8 cellular contexts compared by ENCODE assay signal in genomic region chr21:43502415-43503071, GRCh38.
DNase-seq lines count a peak whose midpoint lies in the region; ATAC-seq, FAIRE-seq and TF ChIP-seq lines count a peak whose summit lies in the region.
"Not testable (repeated sequence)": the region's sequence is repeated elsewhere in the genome, so short reads cannot be mapped to it uniquely, and the experiment has no call there.

No MANE protein-coding gene starts in this region.

- H3K79me2 ChIP-seq in PC-3 (ENCODE audit: low read length); K562 (ENCODE audit: control insufficient read depth, insufficient read depth, low read length): not testable (repeated sequence)

- H3K9me3 Mint-ChIP-seq in Caco-2 (ENCODE audit: unreplicated experiment); naive thymus-derived CD4-positive, alpha-beta T cell: not testable (repeated sequence)

- H3K27me3 Mint-ChIP-seq in Caco-2 (ENCODE audit: insufficient read depth, unreplicated experiment); naive thymus-derived CD4-positive, alpha-beta T cell: not testable (repeated sequence)

- CTCF ChIA-PET in Caco-2 (lab: Charles Lee); PC-3 (lab: Charles Lee); K562 (lab: Yijun Ruan, JAX; ENCODE audit: low intra/inter-chr PET ratio); naive thymus-derived CD4-positive, alpha-beta T cell (lab: Charles Lee): not testable (repeated sequence)

- H3K9me1 ChIP-seq in K562 (ENCODE audit: control insufficient read depth, insufficient read depth, low read length) = not testable (repeated sequence)

- H3K9me2 ChIP-seq in PC-3 (replicated peaks; ENCODE audit: low read length) = not testable (repeated sequence)

- peak; percentile 83 for ATAC-seq in PC-3
- ATAC-seq in K562 = peak; percentile 40; the same call in 2 of the 3 replicates
- ATAC-seq in gastroesophageal sphincter = peak; percentile 72
- peak; percentile 77 to 85 for ATAC-seq in left cardiac atrium
- peak; percentile 88 for ATAC-seq in left lung
- ATAC-seq in naive thymus-derived CD4-positive, alpha-beta T cell = peak; percentile 68
- ATAC-seq in upper lobe of left lung (ENCODE audit: low FRiP score in 2 of 2) = peak; percentile 89 to 90

- not testable (repeated sequence) for FAIRE-seq in K562 (lab: Jason Lieb, UNC)

- H3K9ac ChIP-seq in PC-3 (ENCODE audit: low read length); K562 (ENCODE audit: insufficient read depth in 1 of 2, low read depth in 2 of 2, low read length in 2 of 2): not testable (repeated sequence)

- H3K27me3 ChIP-seq in Caco-2 (replicated peaks; ENCODE audit: control insufficient read depth, insufficient read depth, low read length); PC-3 (ENCODE audit: low read length); K562 (ENCODE audit: control insufficient read depth in 2 of 2, insufficient read depth in 2 of 2, low read length in 2 of 2); gastroesophageal sphincter; left lung; naive thymus-derived CD4-positive, alpha-beta T cell (ENCODE audit: control insufficient read depth in 2 of 2, insufficient read depth in 2 of 2, low read length in 2 of 2); upper lobe of left lung: not testable (repeated sequence)

- H3F3A ChIP-seq in PC-3 (ENCODE audit: low read length, unreplicated experiment) = not testable (repeated sequence)

- not testable (repeated sequence) for H2AFZ ChIP-seq in PC-3 (ENCODE audit: low read length); K562 (ENCODE audit: low read depth, low read length)

- BruUV-seq in Caco-2 (replicated peaks; lab: Mats Ljungman, UMichigan) (TSS peak; percentile 66), PC-3 (replicated peaks; lab: Mats Ljungman, UMichigan) (TSS peak; percentile 91)
- not testable (repeated sequence) for BruUV-seq in K562 (replicated peaks; lab: Mats Ljungman, UMichigan)

- not testable (repeated sequence) for H3K27ac ChIP-seq in PC-3 (ENCODE audit: low read length); K562 (ENCODE audit: extremely low read depth, low read depth, low read length); gastroesophageal sphincter; left lung; naive thymus-derived CD4-positive, alpha-beta T cell (ENCODE audit: low read depth, low read length); upper lobe of left lung

- not testable (repeated sequence) for H3K4me2 ChIP-seq in PC-3 (ENCODE audit: low read length); K562 (ENCODE audit: insufficient read depth, low read length)

- intact Hi-C loops in Caco-2 (cut with micrococcal nuclease; ENCODE audit: unreplicated experiment); PC-3 (cut with micrococcal nuclease); K562 (cut with micrococcal nuclease); left cardiac atrium (cut with DNase I); left lung (cut with DNase I); naive thymus-derived CD4-positive, alpha-beta T cell (cut with micrococcal nuclease): not testable (repeated sequence)

- not testable (repeated sequence) for TF ChIP-seq POLR2A in K562 (conservative IDR thresholded peaks at IDR 0.05); gastroesophageal sphincter (IDR thresholded peaks at IDR 0.05); upper lobe of left lung (IDR thresholded peaks at IDR 0.05)

- in situ Hi-C loops in K562 (cut with MboI) = loop anchor here (25.0 kb wide), 1 partner anchor 110 kb away; no protein-coding TSS in a partner anchor

- H3K4me3 ChIP-seq in Caco-2 (ENCODE audit: low read depth, low read length); PC-3 (ENCODE audit: low read length); K562; gastroesophageal sphincter; left lung; naive thymus-derived CD4-positive, alpha-beta T cell (ENCODE audit: low read length); upper lobe of left lung: not testable (repeated sequence)

- not testable (repeated sequence) for H3K27ac Mint-ChIP-seq in Caco-2 (ENCODE audit: unreplicated experiment); naive thymus-derived CD4-positive, alpha-beta T cell

- not testable (repeated sequence) for H4K20me1 ChIP-seq in PC-3 (ENCODE audit: low read length); K562 (replicated peaks; ENCODE audit: control insufficient read depth, insufficient read depth, low read length)

- not testable (repeated sequence) for H3K9me3 ChIP-seq in Caco-2; PC-3 (ENCODE audit: low read length); K562 (replicated peaks; ENCODE audit: control insufficient read depth, insufficient read depth, low read depth, low read length); gastroesophageal sphincter; left lung; naive thymus-derived CD4-positive, alpha-beta T cell (ENCODE audit: control insufficient read depth in 2 of 3, low read length in 3 of 3); upper lobe of left lung

- not testable (repeated sequence) for H3K4me1 ChIP-seq in Caco-2; PC-3 (ENCODE audit: insufficient read depth, low read length); K562 (replicated peaks in 1 of 2; ENCODE audit: control insufficient read depth in 2 of 2, insufficient read depth in 2 of 2, low read length in 2 of 2); gastroesophageal sphincter; left lung; naive thymus-derived CD4-positive, alpha-beta T cell (ENCODE audit: control insufficient read depth in 2 of 2, insufficient read depth in 2 of 2, low read length in 2 of 2); upper lobe of left lung

- TF ChIP-seq RAD21 in K562 (CRISPR knock-in tag; conservative IDR thresholded peaks at IDR 0.05 in 1 of 2, IDR thresholded peaks at IDR 0.05 in 1 of 2) = not testable (repeated sequence)

- H3K36me3 ChIP-seq in Caco-2 (ENCODE audit: control insufficient read depth, insufficient read depth, low read length); PC-3 (ENCODE audit: low read depth, low read length); K562 (ENCODE audit: control insufficient read depth, insufficient read depth, low read length); gastroesophageal sphincter; left lung; naive thymus-derived CD4-positive, alpha-beta T cell (ENCODE audit: control insufficient read depth in 2 of 3, insufficient read depth in 3 of 3, low read length in 3 of 3); upper lobe of left lung: not testable (repeated sequence)

- H3K4me1 Mint-ChIP-seq in Caco-2 (ENCODE audit: low read depth, unreplicated experiment); naive thymus-derived CD4-positive, alpha-beta T cell: not testable (repeated sequence)

- DNase-seq in Caco-2; PC-3; K562 (ENCODE audit: extremely low read depth in 1 of 4, low spot score in 3 of 4); left cardiac atrium; left lung; naive thymus-derived CD4-positive, alpha-beta T cell; upper lobe of left lung: not testable (repeated sequence)

- not testable (repeated sequence) for H3K4me3 Mint-ChIP-seq in Caco-2 (ENCODE audit: unreplicated experiment); naive thymus-derived CD4-positive, alpha-beta T cell

- not testable (repeated sequence) for TF ChIP-seq CTCF in Caco-2 (IDR thresholded peaks at IDR 0.05; ENCODE audit: insufficient read depth in 1 of 2, low read depth in 1 of 2, low read length in 1 of 2, severe bottlenecking in 1 of 2, unreplicated experiment in 1 of 2); PC-3 (conservative IDR thresholded peaks at IDR 0.05; ENCODE audit: low read depth, low read length); K562 (IDR thresholded peaks at IDR 0.05 in 2 of 3, conservative IDR thresholded peaks at IDR 0.05 in 1 of 3; ENCODE audit: insufficient read depth in 2 of 3, low read depth in 1 of 3, low read length in 3 of 3); gastroesophageal sphincter (IDR thresholded peaks at IDR 0.05); left lung (IDR thresholded peaks at IDR 0.05); upper lobe of left lung (IDR thresholded peaks at IDR 0.05)

- no CpG with 5 or more reads among the region's 22 CpGs for WGBS in K562 (ENCODE audit: insufficient coverage, low coverage, missing lambda C conversion rate)
- no CpG with 5 or more reads among the region's 22 CpGs for WGBS in gastroesophageal sphincter (ENCODE audit: low coverage in 1 of 2), 2 donors
- no CpG with 5 or more reads among the region's 22 CpGs for WGBS in upper lobe of left lung, 2 donors

- POLR2A ChIA-PET in Caco-2 (lab: Charles Lee); PC-3 (lab: Charles Lee; ENCODE audit: unreplicated experiment); K562 (lab: Yijun Ruan, JAX); naive thymus-derived CD4-positive, alpha-beta T cell (lab: Charles Lee): not testable (repeated sequence)

- H3K36me3 Mint-ChIP-seq in Caco-2 (ENCODE audit: insufficient read depth, unreplicated experiment); naive thymus-derived CD4-positive, alpha-beta T cell: not testable (repeated sequence)

- not testable (repeated sequence) for TF ChIP-seq EP300 in K562 (IDR thresholded peaks at IDR 0.05; ENCODE audit: low read length); gastroesophageal sphincter (IDR thresholded peaks at IDR 0.05); upper lobe of left lung (IDR thresholded peaks at IDR 0.05)
